ENCODE assay signal across 26 cellular contexts in the genomic region with DNA sequence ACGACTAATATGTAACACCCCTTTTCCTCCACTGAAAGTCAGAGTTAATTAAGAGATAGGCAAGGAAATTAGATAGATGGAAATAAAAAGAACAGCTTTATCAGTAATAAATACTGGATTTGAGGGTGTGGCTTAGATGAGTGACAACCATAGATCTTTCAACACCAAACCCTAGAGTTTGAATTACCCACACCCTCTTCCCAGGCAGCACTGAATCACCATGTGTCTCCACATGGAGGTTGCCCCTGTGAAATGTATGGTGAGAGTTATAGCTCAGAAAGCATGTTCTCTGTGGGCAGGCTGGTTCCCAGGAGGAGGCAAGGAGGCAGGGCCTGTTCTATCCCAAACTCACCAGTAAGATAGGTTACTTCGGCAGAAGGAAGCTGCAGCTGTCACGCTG.
"Had no signal": no experiment of that assay in that cellular context is flagged by ENCODE, and none has a peak within 500 bp of the region (broad histone marks: within the 10 kb centered on the region; RNA-seq: fewer than 3 reads in every experiment).

No MANE protein-coding gene starts in this region.

- H3K9ac ChIP-seq: neural progenitor cell had no signal

- H3K9me3 ChIP-seq: gastroesophageal sphincter, heart left ventricle, left lung, prostate gland, right atrium auricular region, testis, tibial artery, upper lobe of left lung, uterus had no signal

- H3K27ac ChIP-seq: foreskin keratinocyte, gastroesophageal sphincter, heart left ventricle, left lung, neural progenitor cell, prostate gland, right atrium auricular region, testis, tibial artery, upper lobe of left lung, uterus had no signal

- DNase-seq: cerebellar nuclear complex; cortex of kidney; effector memory CD8-positive, alpha-beta T cell; foreskin keratinocyte; heart left ventricle; hippocampal formation; left cardiac atrium; left lung; midbrain; naive thymus-derived CD4-positive, alpha-beta T cell; stimulated activated CD4-positive, alpha-beta T cell treated with anti-CD3 and anti-CD28 coated beads, Interleukin-2, amount 100 ng/mL, for 24 hours; stimulated activated CD4-positive, alpha-beta T cell treated with anti-CD3 and anti-CD28 coated beads, Interleukin-4, amount 100 ng/mL, for 4 hours; stimulated activated naive CD8-positive, alpha-beta T cell treated with anti-CD3 and anti-CD28 coated beads, Interleukin-15, Interleukin-2, amounts not matched to agents 100 U/mL and 50 U/mL, for 24 hours; substantia nigra; testis; tibial artery; upper lobe of left lung; uterus had no signal

- ATAC-seq: effector memory CD8-positive, alpha-beta T cell; foreskin keratinocyte; gastroesophageal sphincter; heart left ventricle; left cardiac atrium; left lung; naive thymus-derived CD4-positive, alpha-beta T cell; sciatic nerve; stimulated activated memory B cell treated with anti-CD40 and anti-IgM and Interleukin-4, amounts not matched to agents 10 μg/mL and 1 μg/mL and 100 μg/mL, for 72 hours; stimulated activated naive CD8-positive, alpha-beta T cell treated with anti-CD3 and anti-CD28 coated beads, Interleukin-15, Interleukin-2, amounts not matched to agents 100 U/mL and 50 U/mL, for 24 hours had no signal

- H3K4me3 ChIP-seq: gastroesophageal sphincter, heart left ventricle, left lung, neural progenitor cell, prostate gland, right atrium auricular region, testis, tibial artery, upper lobe of left lung, uterus had no signal

- FAIRE-seq: endometrium, islet of Langerhans had no signal

- H3K4me2 ChIP-seq: neural progenitor cell had no signal

- H3K36me3 ChIP-seq: gastroesophageal sphincter, heart left ventricle, left lung, neural progenitor cell, prostate gland, right atrium auricular region, tibial artery, upper lobe of left lung, uterus had no signal

- H3K4me1 ChIP-seq: foreskin keratinocyte, gastroesophageal sphincter, heart left ventricle, left lung, prostate gland, right atrium auricular region, testis, tibial artery, upper lobe of left lung, uterus had no signal

- H3K27me3 ChIP-seq: foreskin keratinocyte, right atrium auricular region, testis, upper lobe of left lung had no signal
